In the genomic region with DNA sequence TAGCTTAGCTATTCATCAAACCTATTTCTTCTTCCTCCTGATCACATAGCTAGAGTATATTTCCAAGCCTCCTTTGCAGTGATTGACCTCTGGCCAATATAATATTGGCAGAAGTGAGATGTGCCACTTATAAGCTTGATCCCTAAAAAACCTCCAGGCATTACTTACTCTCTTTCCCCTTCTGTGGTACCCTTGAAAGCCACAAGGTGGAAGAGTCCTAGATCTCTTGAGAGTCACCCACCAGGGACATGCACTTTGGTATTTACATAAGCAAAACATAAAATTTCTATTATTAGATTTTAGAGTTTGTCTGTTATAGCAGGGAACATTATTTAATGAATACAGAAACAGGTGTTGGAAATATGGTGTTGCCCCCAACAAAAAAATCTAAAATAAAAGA, we compare ENCODE assay signal across 1 cellular context.
TF ChIP-seq lines count a peak whose summit lies in the region.

No MANE protein-coding gene starts in this region.

TF ChIP-seq in H1, 55 proteins besides CTCF, POLR2A, EP300 and RAD21:
- TF ChIP-seq RBBP5 (IDR thresholded peaks at IDR 0.05; ENCODE audit: borderline replicate concordance, low read depth, low read length) = no peak
- TF ChIP-seq SP1 (IDR thresholded peaks at IDR 0.05; ENCODE audit: low read depth, low read length) = no peak
- TF ChIP-seq, protein P1, sequence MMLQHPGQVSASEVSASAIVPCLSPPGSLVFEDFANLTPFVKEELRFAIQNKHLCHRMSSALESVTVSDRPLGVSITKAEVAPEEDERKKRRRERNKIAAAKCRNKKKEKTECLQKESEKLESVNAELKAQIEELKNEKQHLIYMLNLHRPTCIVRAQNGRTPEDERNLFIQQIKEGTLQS (IDR thresholded peaks at IDR 0.05; ENCODE audit: insufficient read depth, low read depth, low read length) = no peak
- TF ChIP-seq ZNF274 (IDR thresholded peaks at IDR 0.05; ENCODE audit: borderline replicate concordance, extremely low read depth, low read length) = no peak
- TF ChIP-seq POU5F1 (IDR thresholded peaks at IDR 0.05; ENCODE audit: low read depth, low read length) = no peak
- no peak for TF ChIP-seq RNF2 (IDR thresholded peaks at IDR 0.05; ENCODE audit: borderline replicate concordance, low read depth, low read length, missing control alignments, poor library complexity, severe bottlenecking)
